30 cellular contexts compared by ENCODE assay signal in genomic region chr7:42489299-42489698, GRCh38.
"Had no signal": no experiment of that assay in that cellular context is flagged by ENCODE, and none has a peak within 500 bp of the region (broad histone marks: within the 10 kb centered on the region; RNA-seq: fewer than 3 reads in every experiment).

No MANE protein-coding gene starts in this region.

- H3K27me3 ChIP-seq: pancreas, right lobe of liver, suprapubic skin, testis, tibial artery, vagina had no signal

- FAIRE-seq: pancreas had no signal

- H3K4me1 ChIP-seq: prostate gland had no signal

- DNase-seq: naive B cell; naive thymus-derived CD8-positive, alpha-beta T cell; nephron progenitor cell; nucleus accumbens; pancreas; right cardiac atrium; right lobe of liver; spleen; stimulated activated CD4-positive, alpha-beta T cell treated with anti-CD3 and anti-CD28 coated beads, Interleukin-15, amount 100 ng/mL, for 24 hours; stimulated activated CD4-positive, alpha-beta T cell treated with anti-CD3 and anti-CD28 coated beads, Interleukin-2, amount 100 ng/mL, for 24 hours; stimulated activated CD4-positive, alpha-beta T cell treated with anti-CD3 and anti-CD28 coated beads, Interleukin-2, amount 100 ng/mL, for 48 hours; stimulated activated CD4-positive, alpha-beta T cell treated with anti-CD3 and anti-CD28 coated beads, Interleukin-4, amount 100 ng/mL, for 24 hours; stimulated activated naive B cell treated with anti-CD40 and anti-IgM and Interleukin-4, amounts not matched to agents 10 μg/mL and 1 μg/mL and 100 μg/mL, for 72 hours; stimulated activated naive CD4-positive, alpha-beta T cell treated with Interleukin-2 at 50 U/mL for 16 hours; stomach; substantia nigra; testis; tibial artery; trophoblast cell; upper lobe of left lung had no signal

- H3K4me3 Mint-ChIP-seq: naive B cell; naive thymus-derived CD8-positive, alpha-beta T cell; natural killer cell treated with Interleukin-12 subunit alpha and Interleukin-12 subunit beta and Interleukin-15 and Interleukin-18, amount 100 ng/mL, for 72 hours; nephron progenitor cell; neural crest cell; stimulated activated effector memory CD8-positive, alpha-beta T cell treated with anti-CD3 and anti-CD28 coated beads, Interleukin-12 subunit alpha, Interleukin-12 subunit beta, amount 100 ng/mL, for 72 hours; stimulated activated naive B cell treated with anti-CD40 and anti-IgM and Interleukin-4, amounts not matched to agents 10 μg/mL and 1 μg/mL and 100 μg/mL, for 72 hours; stimulated activated naive CD8-positive, alpha-beta T cell treated with anti-CD3 and anti-CD28 coated beads, Interleukin-15, Interleukin-2, amounts not matched to agents 100 ng/mL and 50 ng/mL, for 24 hours had no signal

- H3K9me3 Mint-ChIP-seq: nephron progenitor cell; neural crest cell; stimulated activated naive B cell treated with anti-CD40 and anti-IgM and Interleukin-4, amounts not matched to agents 10 μg/mL and 1 μg/mL and 100 μg/mL, for 72 hours; stimulated activated naive CD8-positive, alpha-beta T cell treated with anti-CD3 and anti-CD28 coated beads, Interleukin-15, Interleukin-2, amounts not matched to agents 100 ng/mL and 50 ng/mL, for 24 hours had no signal

- H3K36me3 Mint-ChIP-seq: naive B cell; naive thymus-derived CD8-positive, alpha-beta T cell; natural killer cell treated with Interleukin-12 subunit alpha and Interleukin-12 subunit beta and Interleukin-15 and Interleukin-18, amount 100 ng/mL, for 72 hours; stimulated activated effector memory CD8-positive, alpha-beta T cell treated with anti-CD3 and anti-CD28 coated beads, Interleukin-12 subunit alpha, Interleukin-12 subunit beta, amount 100 ng/mL, for 72 hours; stimulated activated naive B cell treated with anti-CD40 and anti-IgM and Interleukin-4, amounts not matched to agents 10 μg/mL and 1 μg/mL and 100 μg/mL, for 72 hours had no signal

- H3K9me3 ChIP-seq: neutrophil, pancreas, prostate gland, right lobe of liver, spleen, stomach, suprapubic skin, testis, tibial artery, upper lobe of left lung, vagina had no signal

- H3K27ac ChIP-seq: neutrophil, pancreas, prostate gland, right lobe of liver, skin epidermis, spleen, stomach, suprapubic skin, testis, tibial artery, upper lobe of left lung, vagina had no signal

- H3K4me3 ChIP-seq: pancreas, prostate gland, right lobe of liver, skin epidermis, smooth muscle cell, spleen, stomach, suprapubic skin, testis, tibial artery, upper lobe of left lung, vagina had no signal

- H3K36me3 ChIP-seq: neutrophil, pancreas, prostate gland, right lobe of liver, spleen, stomach, suprapubic skin, tibial artery, upper lobe of left lung, vagina had no signal

- H3K27ac Mint-ChIP-seq: natural killer cell treated with Interleukin-12 subunit alpha and Interleukin-12 subunit beta and Interleukin-15 and Interleukin-18, amount 100 ng/mL, for 72 hours; nephron progenitor cell; stimulated activated effector memory CD8-positive, alpha-beta T cell treated with anti-CD3 and anti-CD28 coated beads, Interleukin-12 subunit alpha, Interleukin-12 subunit beta, amount 100 ng/mL, for 72 hours; stimulated activated naive B cell treated with anti-CD40 and anti-IgM and Interleukin-4, amounts not matched to agents 10 μg/mL and 1 μg/mL and 100 μg/mL, for 72 hours; stimulated activated naive CD8-positive, alpha-beta T cell treated with anti-CD3 and anti-CD28 coated beads, Interleukin-15, Interleukin-2, amounts not matched to agents 100 ng/mL and 50 ng/mL, for 24 hours had no signal
